Comparison of ENCODE assay signal across 8 cellular contexts in the genomic region with DNA sequence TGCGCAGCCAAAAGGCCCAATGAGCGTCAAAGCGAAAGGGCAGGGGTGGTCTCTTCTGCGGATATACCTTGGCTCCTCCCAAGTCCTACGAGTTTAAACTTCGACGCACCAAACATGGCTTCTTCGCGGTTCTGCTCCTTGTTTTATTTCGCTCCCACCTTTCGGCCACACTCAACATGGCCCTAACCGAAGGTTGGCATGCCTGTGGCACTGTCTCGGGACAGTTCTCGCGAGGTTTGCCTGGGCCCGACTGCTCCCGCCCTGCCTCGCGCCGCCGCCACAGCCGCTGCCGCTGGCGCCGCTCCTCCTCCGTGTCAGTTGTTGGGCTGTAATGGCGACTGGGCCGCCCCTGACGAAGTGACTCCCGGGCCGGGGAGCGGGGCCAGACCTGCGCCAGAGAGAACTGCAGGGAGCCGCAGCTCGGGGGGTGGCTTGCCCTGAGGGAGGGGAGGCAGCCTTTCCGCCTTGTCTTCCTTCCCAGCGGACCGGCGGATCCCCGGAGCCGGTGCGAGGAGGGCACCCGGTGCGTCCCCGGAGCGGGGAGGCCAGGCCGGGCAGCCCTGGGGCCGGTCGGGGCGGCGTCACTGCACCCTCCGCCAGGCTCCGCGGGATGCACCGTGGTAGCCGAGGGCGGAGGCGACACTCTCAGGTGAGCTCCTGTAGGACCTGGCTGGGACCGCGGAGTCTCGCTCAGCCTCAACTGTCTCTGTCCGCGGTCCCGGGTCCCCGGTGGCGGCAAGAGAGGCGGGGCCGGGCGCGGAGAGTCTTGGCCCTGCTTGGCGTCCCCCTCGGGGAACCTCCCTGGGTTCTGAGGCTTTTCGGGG. TPM values are rescaled to one million over a fixed set of nuclear protein-coding genes. Genes with fewer than 3 reads are reported as not detected.
A peak's percentile ranks its signal among the peaks of the same experiment; 100 is the strongest.
DNase-seq lines count a peak whose midpoint lies in the region; ATAC-seq and TF ChIP-seq lines count a peak whose summit lies in the region.

CEP350 (plus strand) TSS at position 317 of the 824 bp plus-strand sequence. CDS start 31,372 bp downstream, outside the sequence.

- peak within 1 kb of the TSS; percentile 95 for H3K4me3 ChIP-seq in upper lobe of right lung

- H3K36me3 Mint-ChIP-seq in T-helper 17 cell (ENCODE audit: low read depth), result no peaks in the 10 kb centered on the region

- ATAC-seq in HG02885 (IDR thresholded peaks at IDR 0.05; ENCODE audit: poor library complexity, unreplicated experiment) (peak; percentile 91), T-helper 17 cell (peak; percentile 90), left cardiac atrium (peak; percentile 99), upper lobe of right lung (peak; percentile 97)

- DNase-seq in NCI-H1694 treated with DMSO at 0.1 percent for 48 hours (lab: John Stamatoyannopoulos, UW) (peak; percentile 99), T-helper 17 cell (peak; percentile 95 to 97 (median 96)), amygdala (lab: John Stamatoyannopoulos, UW) (peak; percentile 55 to 97 (median 93)), left cardiac atrium (peak; percentile 99), posterior vena cava (ENCODE audit: low spot score) (peak; percentile 99), upper lobe of right lung (peak; percentile 99)

- no peak for TF ChIP-seq CTCF in upper lobe of right lung (IDR thresholded peaks at IDR 0.05)

- H3K27ac Mint-ChIP-seq in T-helper 17 cell, result peak within 1 kb of the TSS; percentile 97

- no peaks in the 10 kb centered on the region for H3K27me3 Mint-ChIP-seq in T-helper 17 cell

- H3K27ac ChIP-seq in upper lobe of right lung, result peak within 1 kb of the TSS; percentile 96

- peak within 1 kb of the TSS; percentile 94 for H3K4me3 Mint-ChIP-seq in T-helper 17 cell

- intact Hi-C loops in left cardiac atrium (cut with DNase I) (loop anchor here in 1 of 2 donors (10.0 kb wide), 1 partner anchor 70 kb away; the partner anchor contains the start of gene TOR1AIP1), posterior vena cava (cut with DNase I) (loop anchor here in 1 of 2 donors (10.0 kb wide), 1 partner anchor 70 kb away; the partner anchor contains the start of gene TOR1AIP1), upper lobe of right lung (cut with DNase I) (no loop called here)

- TF ChIP-seq POLR2A in GM15510 (IDR thresholded peaks at IDR 0.05; ENCODE audit: borderline replicate concordance, extremely low read depth, insufficient read length), result peak; percentile 93

- no peaks in the 10 kb centered on the region for H3K27me3 ChIP-seq in upper lobe of right lung

- peaks cover 37% of the 10 kb centered on the region for H3K4me1 Mint-ChIP-seq in T-helper 17 cell

- peaks cover 32% of the 10 kb centered on the region for H3K4me1 ChIP-seq in upper lobe of right lung

- H3K36me3 ChIP-seq in upper lobe of right lung, result no peaks in the 10 kb centered on the region

- H3K9me3 ChIP-seq in T-helper 17 cell (ENCODE audit: control insufficient read depth, low read length, poor library complexity, severe bottlenecking) (no peaks in the 10 kb centered on the region), upper lobe of right lung (no peaks in the 10 kb centered on the region)

RNA-seq across cellular contexts. Expression of gene CEP350, which starts in this region (rescaled TPM):
- total RNA-seq in T-helper 17 cell, result 10 to 100 TPM; 63.0 to 66.8 TPM
- 10 to 100 TPM; 30.0 to 36.9 TPM for total RNA-seq in left cardiac atrium
- total RNA-seq in posterior vena cava, result 10 to 100 TPM; 44.5 to 57.5 TPM
- total RNA-seq in upper lobe of right lung, result 51.2 TPM

Comparison
In these comparisons a context has a peak if more than half of its experiments do, and no peak if none do; other contexts are left out.
1. Peak in every context shown above with its lines: DNase-seq, ATAC-seq, H3K4me3 ChIP-seq and H3K27ac ChIP-seq.